ENCODE assay signal across 24 cellular contexts in genomic region chr6:131043902-131044447, GRCh38.
"Had no signal": no experiment of that assay in that cellular context is flagged by ENCODE, and none has a peak within 500 bp of the region (broad histone marks: within the 10 kb centered on the region; RNA-seq: fewer than 3 reads in every experiment).

No MANE protein-coding gene starts in this region.

- H3K4me1 ChIP-seq: esophagus squamous epithelium, left lung had no signal

- H3K27ac Mint-ChIP-seq: mesothelial cell of epicardium had no signal

- H3K36me3 ChIP-seq: esophagus squamous epithelium, gastroesophageal sphincter, heart right ventricle, left lung, lower lobe of right lung had no signal

- H3K4me3 ChIP-seq: coronary artery, dorsolateral prefrontal cortex, esophagus squamous epithelium, gastroesophageal sphincter, heart right ventricle, left lung, lower lobe of right lung, mucosa of descending colon had no signal

- H3K4me3 Mint-ChIP-seq: mesothelial cell of epicardium had no signal

- H3K9me3 Mint-ChIP-seq: mesothelial cell of epicardium had no signal

- H3K9me3 ChIP-seq: esophagus squamous epithelium, gastroesophageal sphincter, heart right ventricle, left lung, lower lobe of right lung, mucosa of descending colon had no signal

- ATAC-seq: esophagus mucosa, gastroesophageal sphincter, heart right ventricle, left cardiac atrium, left lung, left ventricle myocardium superior, lower lobe of right lung, mucosa of descending colon had no signal

- H3K27ac ChIP-seq: coronary artery, epithelial cell of prostate, esophagus squamous epithelium, gastroesophageal sphincter, left lung, lower lobe of right lung had no signal

- DNase-seq: dermis blood vessel endothelial cell; dorsolateral prefrontal cortex; effector CD4-positive, alpha-beta T cell; effector memory CD4-positive, alpha-beta T cell; erythroblast; esophagus squamous epithelium; foreskin fibroblast; foreskin melanocyte; heart right ventricle; hippocampal formation; left cardiac atrium; left lung; left ventricle myocardium superior; lower lobe of right lung; mesenchymal stem cell; mucosa of descending colon had no signal

- FAIRE-seq: colon, islet of Langerhans, keratinocyte had no signal

- H3K27me3 ChIP-seq: dorsolateral prefrontal cortex, esophagus squamous epithelium, gastroesophageal sphincter, heart right ventricle, left lung had no signal

- H3K36me3 Mint-ChIP-seq: mesothelial cell of epicardium had no signal
